10 cellular contexts compared by ENCODE assay signal in the genomic region with DNA sequence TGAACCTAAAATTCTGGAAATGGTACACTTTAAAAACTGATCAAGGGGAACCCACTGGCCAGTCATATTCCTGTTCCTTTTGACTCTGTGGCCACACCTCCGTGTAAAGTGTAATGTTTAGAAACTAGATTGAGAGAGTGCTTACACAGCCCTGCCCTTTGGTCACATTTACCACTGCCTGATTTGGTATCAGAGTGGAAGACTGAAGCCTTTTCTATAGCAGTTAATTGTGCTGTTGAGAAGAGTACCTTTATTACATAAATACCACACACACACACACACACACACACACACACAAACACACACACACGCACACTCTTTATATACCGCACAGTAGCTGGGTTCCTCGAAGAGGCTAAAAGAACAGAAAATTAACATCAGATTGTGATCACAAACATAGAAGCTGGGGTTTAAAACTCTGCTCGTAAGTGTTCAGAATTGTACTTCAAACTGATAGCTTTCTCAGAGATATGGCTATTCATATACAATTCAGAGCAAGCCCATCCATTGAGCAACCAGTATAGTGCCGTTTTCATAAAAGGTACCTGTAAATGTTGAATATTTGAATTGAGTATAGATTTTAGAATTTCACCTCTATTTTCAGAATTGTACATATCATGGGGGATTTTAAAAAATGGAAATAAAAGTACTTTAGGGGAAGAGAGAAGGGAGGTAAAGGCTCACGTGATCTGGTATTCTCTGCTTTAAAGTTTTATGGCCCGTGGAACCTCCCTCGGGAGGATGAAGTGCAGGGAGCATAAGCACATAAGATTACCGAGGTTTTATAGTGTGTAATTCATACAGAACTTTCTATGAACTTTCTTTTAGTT. TPM values are rescaled to one million over a fixed set of nuclear protein-coding genes. Genes with fewer than 3 reads are reported as not detected.
DNase-seq lines count a peak whose midpoint lies in the region; ATAC-seq and TF ChIP-seq lines count a peak whose summit lies in the region.
"Had no signal": no experiment of that assay in that cellular context is flagged by ENCODE, and none has a peak within 500 bp of the region (broad histone marks: within the 10 kb centered on the region; RNA-seq: fewer than 3 reads in every experiment).

No MANE protein-coding gene starts in this region.

- H3K4me1 ChIP-seq in right atrium auricular region (peaks cover 0 to 34% of the 10 kb centered on the region in 2 donors), upper lobe of left lung (peaks cover 11 to 21% (median 16%) of the 10 kb centered on the region in 4 donors)

- no peaks in the 10 kb centered on the region for H3K36me3 ChIP-seq in right atrium auricular region
- no peaks in the 10 kb centered on the region for H3K36me3 ChIP-seq in upper lobe of left lung

- WGBS in upper lobe of left lung, 2 donors: 73 to 86% methylated on average over 10 of the region's 10 CpGs

- POLR2A ChIA-PET in WTC11 (lab: Charles Lee): no interaction called here

- DNase-seq in Right ventricle myocardium inferior (ENCODE audit: missing footprints) (no peak), right atrium auricular region (ENCODE audit: low spot score) (no peak), left cardiac atrium (no peak), upper lobe of left lung (peak in 1 of 2 donors; percentile 41), NK-92 (lab: John Stamatoyannopoulos, UW; ENCODE audit: unreplicated experiment) (no peak), WTC11 (ENCODE audit: low spot score) (no peak)
- no peak for DNase-seq in stimulated activated CD8-positive, alpha-beta memory T cell treated with anti-CD3 and anti-CD28 coated beads, Interleukin-4, amount 100 ng/mL, for 48 hours

- no peaks in the 10 kb centered on the region for H3K36me3 Mint-ChIP-seq in WTC11

- no peaks in the 10 kb centered on the region for H3K27me3 Mint-ChIP-seq in WTC11 (ENCODE audit: low read depth)
- H3K27me3 Mint-ChIP-seq: brain had no signal

- no peaks in the 10 kb centered on the region for H3K9me3 Mint-ChIP-seq in WTC11
- H3K9me3 Mint-ChIP-seq: brain had no signal

- intact Hi-C loops in Right ventricle myocardium inferior (cut with DNase I): no loop called here
- intact Hi-C loops in left cardiac atrium (cut with DNase I): no loop called here

- ATAC-seq in Right ventricle myocardium inferior (peak; percentile 50), HG03442 (IDR thresholded peaks at IDR 0.05; ENCODE audit: unreplicated experiment) (peak; percentile 61), left cardiac atrium (peak; percentile 19 to 55), upper lobe of left lung (ENCODE audit: low FRiP score in 2 of 2) (peak; percentile 45 to 66), WTC11 (no peak)

- TF ChIP-seq POLR2A in upper lobe of left lung (IDR thresholded peaks at IDR 0.05): no peak

- TF ChIP-seq EP300 in upper lobe of left lung (IDR thresholded peaks at IDR 0.05): no peak

- no peak overlapping the region for H3K27ac Mint-ChIP-seq in WTC11

- no peak overlapping the region for H3K4me3 Mint-ChIP-seq in WTC11

- peaks cover 22% of the 10 kb centered on the region for H3K4me1 Mint-ChIP-seq in WTC11

- no peak overlapping the region for H3K4me3 ChIP-seq in right atrium auricular region
- no peak overlapping the region for H3K4me3 ChIP-seq in upper lobe of left lung

- H3K27ac ChIP-seq in right atrium auricular region: no peak overlapping the region
- no peak overlapping the region for H3K27ac ChIP-seq in upper lobe of left lung
- H3K27ac ChIP-seq: C4-2B had no signal

- CTCF ChIA-PET in WTC11 (lab: Charles Lee): no interaction called here

- TF ChIP-seq CTCF in right atrium auricular region (IDR thresholded peaks at IDR 0.05): no peak
- no peak for TF ChIP-seq CTCF in upper lobe of left lung (IDR thresholded peaks at IDR 0.05)
- no peak for TF ChIP-seq CTCF in WTC11 (IDR thresholded peaks at IDR 0.05)

- H3K27me3 ChIP-seq in right atrium auricular region (no peaks in the 10 kb centered on the region), upper lobe of left lung (no peaks in the 10 kb centered on the region)

- H3K9me3 ChIP-seq in right atrium auricular region (no peaks in the 10 kb centered on the region), upper lobe of left lung (no peaks in the 10 kb centered on the region)

TF ChIP-seq in WTC11, 78 proteins besides CTCF, POLR2A, EP300 and RAD21:
- no peak for TF ChIP-seq GRHL2 (CRISPR knock-in tag; IDR thresholded peaks at IDR 0.05; ENCODE audit: insufficient replicate concordance, severe bottlenecking)
- TF ChIP-seq E2F1 (CRISPR knock-in tag; IDR thresholded peaks at IDR 0.05): no peak
- TF ChIP-seq ZNF219 (CRISPR knock-in tag; IDR thresholded peaks at IDR 0.05; ENCODE audit: borderline replicate concordance): no peak
- TF ChIP-seq, protein P1, sequence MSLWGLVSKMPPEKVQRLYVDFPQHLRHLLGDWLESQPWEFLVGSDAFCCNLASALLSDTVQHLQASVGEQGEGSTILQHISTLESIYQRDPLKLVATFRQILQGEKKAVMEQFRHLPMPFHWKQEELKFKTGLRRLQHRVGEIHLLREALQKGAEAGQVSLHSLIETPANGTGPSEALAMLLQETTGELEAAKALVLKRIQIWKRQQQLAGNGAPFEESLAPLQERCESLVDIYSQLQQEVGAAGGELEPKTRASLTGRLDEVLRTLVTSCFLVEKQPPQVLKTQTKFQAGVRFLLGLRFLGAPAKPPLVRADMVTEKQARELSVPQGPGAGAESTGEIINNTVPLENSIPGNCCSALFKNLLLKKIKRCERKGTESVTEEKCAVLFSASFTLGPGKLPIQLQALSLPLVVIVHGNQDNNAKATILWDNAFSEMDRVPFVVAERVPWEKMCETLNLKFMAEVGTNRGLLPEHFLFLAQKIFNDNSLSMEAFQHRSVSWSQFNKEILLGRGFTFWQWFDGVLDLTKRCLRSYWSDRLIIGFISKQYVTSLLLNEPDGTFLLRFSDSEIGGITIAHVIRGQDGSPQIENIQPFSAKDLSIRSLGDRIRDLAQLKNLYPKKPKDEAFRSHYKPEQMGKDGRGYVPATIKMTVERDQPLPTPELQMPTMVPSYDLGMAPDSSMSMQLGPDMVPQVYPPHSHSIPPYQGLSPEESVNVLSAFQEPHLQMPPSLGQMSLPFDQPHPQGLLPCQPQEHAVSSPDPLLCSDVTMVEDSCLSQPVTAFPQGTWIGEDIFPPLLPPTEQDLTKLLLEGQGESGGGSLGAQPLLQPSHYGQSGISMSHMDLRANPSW (CRISPR knock-in tag; conservative IDR thresholded peaks at IDR 0.05; ENCODE audit: low read depth): no peak
- no peak for TF ChIP-seq ZNF423 (CRISPR knock-in tag; IDR thresholded peaks at IDR 0.05)
- no peak for TF ChIP-seq CBFB (CRISPR knock-in tag; IDR thresholded peaks at IDR 0.05; ENCODE audit: low read depth)
- no peak for TF ChIP-seq KAT7 (CRISPR knock-in tag; IDR thresholded peaks at IDR 0.05; ENCODE audit: borderline replicate concordance)
- TF ChIP-seq NR1H2 (CRISPR knock-in tag; IDR thresholded peaks at IDR 0.05): no peak
- TF ChIP-seq NFE2L1 (CRISPR knock-in tag; IDR thresholded peaks at IDR 0.05): no peak
- TF ChIP-seq MYBL2 (CRISPR knock-in tag; IDR thresholded peaks at IDR 0.05): no peak
- TF ChIP-seq ZBTB21 (CRISPR knock-in tag; IDR thresholded peaks at IDR 0.05; ENCODE audit: borderline replicate concordance): no peak
- TF ChIP-seq ZNF512 (CRISPR knock-in tag; IDR thresholded peaks at IDR 0.05; ENCODE audit: borderline replicate concordance): no peak
- TF ChIP-seq OVOL2 (CRISPR knock-in tag; IDR thresholded peaks at IDR 0.05; ENCODE audit: borderline replicate concordance): no peak
TF ChIP-seq in WTC11: peak in this region for 0.

RNA-seq across cellular contexts. Expression of gene CAMTA1, which starts 37.5 kb away (rescaled TPM):
- total RNA-seq in Right ventricle myocardium inferior (159 TPM), right atrium auricular region (100 to 1,000 TPM; 132 to 190 TPM), left cardiac atrium (100 to 1,000 TPM; 109 to 128 TPM), upper lobe of left lung (10 to 100 TPM; 38.8 to 74.0 (median 46.1) TPM), WTC11 (2021) (86.4 to 116 TPM (median 112 TPM) in 3 replicates)
